24 cellular contexts compared by ENCODE assay signal in the genomic region with DNA sequence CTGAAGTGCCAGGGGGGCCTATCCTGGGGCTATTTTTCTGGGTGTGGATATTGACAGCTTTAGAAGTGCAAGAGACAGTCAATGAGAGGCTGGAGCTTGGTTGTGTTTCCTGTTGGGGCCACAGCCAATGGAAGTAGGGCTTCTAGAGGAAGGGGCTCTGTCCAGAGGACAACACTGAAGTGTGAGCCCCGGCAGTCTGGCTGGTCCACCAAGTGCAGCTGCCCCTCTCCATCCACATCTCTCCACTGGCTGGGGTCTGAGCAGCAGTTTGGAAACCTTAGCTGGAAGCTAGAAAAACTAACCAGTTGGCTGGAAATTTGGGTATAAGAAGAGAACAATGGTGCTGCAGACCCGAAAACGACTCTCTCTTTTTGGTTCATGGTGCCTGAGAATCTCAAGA.
"Had no signal": no experiment of that assay in that cellular context is flagged by ENCODE, and none has a peak within 500 bp of the region (broad histone marks: within the 10 kb centered on the region; RNA-seq: fewer than 3 reads in every experiment).

No MANE protein-coding gene starts in this region.

- H3K27ac ChIP-seq: ascending aorta, body of pancreas, cardiac muscle cell, KMS-11, Peyer's patch, RWPE1 had no signal

- H3K4me2 ChIP-seq: KMS-11 had no signal

- H3K4me1 ChIP-seq: ascending aorta had no signal

- H3K9me3 ChIP-seq: ascending aorta, body of pancreas, Peyer's patch had no signal

- H3K27me3 ChIP-seq: ascending aorta, body of pancreas, cardiac muscle cell, Peyer's patch had no signal

- ATAC-seq: activated CD8-positive, alpha-beta T cell treated with anti-CD3 and anti-CD28 coated beads, Interleukin-2, amount 10 ng/mL, durations not matched to agents 7 days and 5 days; activated naive CD4-positive, alpha-beta T cell treated with anti-CD3 and anti-CD28 coated beads, Interleukin-2, amount 50 U/mL, for 72 hours; activated naive CD8-positive, alpha-beta T cell treated with anti-CD3 and anti-CD28 coated beads, Interleukin-2, amount 50 U/mL, for 24 hours; body of pancreas; WTC11 had no signal

- H3K4me3 ChIP-seq: ascending aorta, body of pancreas, cardiac muscle cell, Peyer's patch had no signal

- H3K9ac ChIP-seq: KMS-11 had no signal

- H3K36me3 ChIP-seq: ascending aorta, cardiac muscle cell, Peyer's patch had no signal

- DNase-seq: activated CD4-positive, alpha-beta T cell treated with anti-CD3 and anti-CD28 coated beads for 48 hours; activated CD4-positive, alpha-beta T cell treated with anti-CD3 and anti-CD28 coated beads, Interleukin-2, amount 50 U/mL, for 4 hours; activated CD4-positive, CD25-positive, alpha-beta regulatory T cell treated with anti-CD3 and anti-CD28 coated beads, Interleukin-2, amount 50 U/mL, for 72 hours; activated CD8-positive, alpha-beta memory T cell treated with anti-CD3 and anti-CD28 coated beads, Interleukin-2, amount 50 U/mL, for 48 hours; activated CD8-positive, alpha-beta T cell treated with anti-CD3 and anti-CD28 coated beads, Interleukin-2, amount 10 ng/mL, durations not matched to agents 7 days and 5 days; activated naive CD4-positive, alpha-beta T cell treated with Interleukin-2 at 50 U/mL for 16 hours; activated naive CD8-positive, alpha-beta T cell treated with anti-CD3 and anti-CD28 coated beads, Interleukin-2, amount 50 U/mL, for 24 hours; activated T-cell treated with anti-CD3 and anti-CD28 coated beads, Interleukin-2, amount 50 U/mL, for 1 hour; amniotic stem cell; body of pancreas; MM.1S; NCI-H1105; NCI-H1436; NCI-H1694 treated with DMSO at 0.1 percent for 48 hours; NCI-H2081; NCI-H446; Peyer's patch; SHP77 had no signal
